Comparison of ENCODE assay signal across 8 cellular contexts in the genomic region with DNA sequence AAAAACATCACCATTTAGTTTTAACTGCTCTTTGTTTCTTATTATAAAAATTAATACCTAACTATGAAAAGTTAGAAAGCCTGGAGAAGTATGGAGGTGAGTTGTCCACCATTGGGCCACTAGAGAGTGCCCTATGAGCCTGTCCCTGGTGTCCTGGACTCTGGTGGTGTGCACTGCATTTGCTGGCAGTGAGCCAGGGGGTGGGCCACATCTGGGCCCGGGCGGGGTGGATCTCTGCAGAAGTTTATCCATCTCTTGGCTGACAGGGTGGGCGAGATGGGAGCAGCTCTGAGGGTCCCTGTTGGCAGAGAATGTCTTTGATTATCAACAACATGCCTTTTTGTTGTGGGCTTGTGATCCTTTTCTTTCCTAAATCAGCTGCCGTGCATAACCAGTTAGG. TPM values are rescaled to one million over a fixed set of nuclear protein-coding genes. Genes with fewer than 3 reads are reported as not detected.
DNase-seq lines count a peak whose midpoint lies in the region; ATAC-seq and TF ChIP-seq lines count a peak whose summit lies in the region.

No MANE protein-coding gene starts in this region.

- no peak overlapping the region for H3K4me3 Mint-ChIP-seq in activated CD4-positive, alpha-beta T cell treated with anti-CD3 and anti-CD28 coated beads for 36 hours
- H3K4me3 Mint-ChIP-seq in stimulated activated memory B cell treated with anti-CD40 and anti-IgM and Interleukin-4, amounts not matched to agents 10 μg/mL and 1 μg/mL and 100 μg/mL, for 72 hours, result peak overlapping the region; percentile 35

- H3K36me3 ChIP-seq in Peyer's patch, result no peaks in the 10 kb centered on the region

- no peak for DNase-seq in activated CD4-positive, alpha-beta T cell treated with anti-CD3 and anti-CD28 coated beads for 36 hours
- DNase-seq in activated CD4-positive, alpha-beta T cell treated with anti-CD3 and anti-CD28 coated beads, Interleukin-2, amount 50 U/mL, for 4 hours, result no peak
- DNase-seq in Peyer's patch, result peak in 2 of 3 donors; percentile 33 to 46
- DNase-seq in fibroblast of pulmonary artery (ENCODE audit: low read depth), result no peak
- DNase-seq in stimulated activated CD4-positive, alpha-beta T cell treated with anti-CD3 and anti-CD28 coated beads, Interleukin-1b, Interleukin-23, amount 100 ng/mL, for 48 hours, result no peak
- no peak for DNase-seq in ecto neural progenitor cell (ENCODE audit: low spot score)

- intact Hi-C loops in activated CD4-positive, alpha-beta T cell treated with anti-CD3 and anti-CD28 coated beads for 36 hours (cut with DNase I, micrococcal nuclease), result no loop called here

- H3K9me3 ChIP-seq in Peyer's patch, result no peaks in the 10 kb centered on the region

- no peaks in the 10 kb centered on the region for H3K9me3 Mint-ChIP-seq in activated CD4-positive, alpha-beta T cell treated with anti-CD3 and anti-CD28 coated beads for 36 hours (ENCODE audit: low read depth)
- no peaks in the 10 kb centered on the region for H3K9me3 Mint-ChIP-seq in stimulated activated memory B cell treated with anti-CD40 and anti-IgM and Interleukin-4, amounts not matched to agents 10 μg/mL and 1 μg/mL and 100 μg/mL, for 72 hours

- peaks cover 44% of the 10 kb centered on the region for H3K36me3 Mint-ChIP-seq in activated CD4-positive, alpha-beta T cell treated with anti-CD3 and anti-CD28 coated beads for 36 hours (ENCODE audit: low read depth)
- H3K36me3 Mint-ChIP-seq in stimulated activated memory B cell treated with anti-CD40 and anti-IgM and Interleukin-4, amounts not matched to agents 10 μg/mL and 1 μg/mL and 100 μg/mL, for 72 hours, result peaks cover 46% of the 10 kb centered on the region

- H3K27me3 Mint-ChIP-seq in activated CD4-positive, alpha-beta T cell treated with anti-CD3 and anti-CD28 coated beads for 36 hours, result no peaks in the 10 kb centered on the region
- no peaks in the 10 kb centered on the region for H3K27me3 Mint-ChIP-seq in stimulated activated memory B cell treated with anti-CD40 and anti-IgM and Interleukin-4, amounts not matched to agents 10 μg/mL and 1 μg/mL and 100 μg/mL, for 72 hours

- CTCF ChIA-PET in activated CD4-positive, alpha-beta T cell treated with anti-CD3 and anti-CD28 coated beads for 36 hours (lab: Charles Lee), result interaction anchor here (1.2 kb wide), 1 partner anchor 10 kb away, joined by 6 read pairs; no protein-coding TSS in a partner anchor

- POLR2A ChIA-PET in activated CD4-positive, alpha-beta T cell treated with anti-CD3 and anti-CD28 coated beads for 36 hours (lab: Charles Lee), result no interaction called here

- H3K4me3 ChIP-seq in Peyer's patch, result no peak overlapping the region
- H3K4me3 ChIP-seq in fibroblast of pulmonary artery (replicated peaks; ENCODE audit: low read depth, low read length), result peak overlapping the region; percentile 40

- no peaks in the 10 kb centered on the region for H3K27me3 ChIP-seq in Peyer's patch

- H3K4me1 ChIP-seq in Peyer's patch, result peaks cover 0 to 48% (median 17%) of the 10 kb centered on the region in 4 donors

- H3K4me1 Mint-ChIP-seq in activated CD4-positive, alpha-beta T cell treated with anti-CD3 and anti-CD28 coated beads for 36 hours, result peaks cover 89% of the 10 kb centered on the region
- peaks cover 94% of the 10 kb centered on the region for H3K4me1 Mint-ChIP-seq in stimulated activated memory B cell treated with anti-CD40 and anti-IgM and Interleukin-4, amounts not matched to agents 10 μg/mL and 1 μg/mL and 100 μg/mL, for 72 hours

- peak overlapping the region; percentile 69 for H3K27ac Mint-ChIP-seq in activated CD4-positive, alpha-beta T cell treated with anti-CD3 and anti-CD28 coated beads for 36 hours
- H3K27ac Mint-ChIP-seq in stimulated activated memory B cell treated with anti-CD40 and anti-IgM and Interleukin-4, amounts not matched to agents 10 μg/mL and 1 μg/mL and 100 μg/mL, for 72 hours, result peak overlapping the region; percentile 61

- TF ChIP-seq CTCF in Peyer's patch (IDR thresholded peaks at IDR 0.05) (no peak), fibroblast of pulmonary artery (IDR thresholded peaks at IDR 0.05; ENCODE audit: low read length, missing control alignments) (no peak)

- peak overlapping the region; percentile 11 to 63 (median 48) for H3K27ac ChIP-seq in Peyer's patch

- no peak for TF ChIP-seq POLR2A in Peyer's patch (IDR thresholded peaks at IDR 0.05)

- peak; percentile 12 for ATAC-seq in activated CD4-positive, alpha-beta T cell treated with anti-CD3 and anti-CD28 coated beads for 36 hours
- ATAC-seq in stimulated activated memory B cell treated with anti-CD40 and anti-IgM and Interleukin-4, amounts not matched to agents 10 μg/mL and 1 μg/mL and 100 μg/mL, for 72 hours, result no peak
- ATAC-seq in HG03039 (IDR thresholded peaks at IDR 0.05; ENCODE audit: unreplicated experiment), result no peak

RNA-seq across cellular contexts. Expression of a gene that starts 8.2 kb away (rescaled TPM):
- 10 to 100 TPM; 29.2 to 33.3 TPM for total RNA-seq in activated CD4-positive, alpha-beta T cell treated with anti-CD3 and anti-CD28 coated beads for 36 hours
- total RNA-seq in Peyer's patch, result 10 to 100 TPM; 28.0 to 71.8 (median 44.5) TPM

Comparison
In these comparisons a context has a peak if more than half of its experiments do, and no peak if none do; other contexts are left out.
1. DNase-seq: peak in Peyer's patch (2 of 3); none in activated CD4-positive, alpha-beta T cell treated with anti-CD3 and anti-CD28 coated beads for 36 hours (single experiment), activated CD4-positive, alpha-beta T cell treated with anti-CD3 and anti-CD28 coated beads, Interleukin-2, amount 50 U/mL, for 4 hours (0 of 2), fibroblast of pulmonary artery (single experiment), stimulated activated CD4-positive, alpha-beta T cell treated with anti-CD3 and anti-CD28 coated beads, Interleukin-1b, Interleukin-23, amount 100 ng/mL, for 48 hours (single experiment) and ecto neural progenitor cell (single experiment).